Comparison of ENCODE assay signal across 8 cellular contexts in the genomic region with DNA sequence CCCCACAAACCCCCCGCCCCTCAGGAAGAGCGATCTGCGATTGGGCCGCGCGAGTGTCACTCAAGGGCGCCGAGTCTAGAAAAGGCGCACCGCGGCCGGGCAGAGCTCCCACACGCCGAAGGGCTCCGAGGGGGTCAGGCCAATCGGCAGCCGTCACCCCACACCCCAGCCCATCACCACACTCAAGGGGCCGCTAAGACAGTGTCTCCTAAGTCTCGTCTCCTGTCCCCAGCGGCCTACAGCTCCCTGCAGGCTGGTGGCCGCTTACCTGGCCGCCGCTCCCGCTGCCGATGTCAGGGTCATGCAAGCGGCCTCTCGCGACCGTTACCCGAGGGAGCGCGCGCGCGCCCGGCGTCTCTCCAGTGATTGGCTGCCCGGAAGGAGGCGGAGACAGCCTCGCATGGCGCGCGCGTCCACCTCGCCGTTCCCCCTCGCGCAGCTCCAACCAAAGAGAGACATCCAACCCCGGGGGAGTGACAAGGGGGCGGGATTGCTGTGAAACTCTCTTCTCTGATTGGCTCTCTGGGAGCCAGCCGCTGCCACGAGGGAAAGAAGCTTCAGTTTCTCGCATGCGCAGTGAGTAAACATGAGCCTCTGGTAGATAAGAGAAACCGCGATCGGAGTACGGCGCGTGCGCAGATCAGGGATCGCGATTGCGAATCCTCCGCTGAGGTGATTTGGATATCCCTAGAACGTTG. TPM values are rescaled to one million over a fixed set of nuclear protein-coding genes. Genes with fewer than 3 reads are reported as not detected.
DNase-seq lines count a peak whose midpoint lies in the region; ATAC-seq, FAIRE-seq and TF ChIP-seq lines count a peak whose summit lies in the region.

A gene with protein sequence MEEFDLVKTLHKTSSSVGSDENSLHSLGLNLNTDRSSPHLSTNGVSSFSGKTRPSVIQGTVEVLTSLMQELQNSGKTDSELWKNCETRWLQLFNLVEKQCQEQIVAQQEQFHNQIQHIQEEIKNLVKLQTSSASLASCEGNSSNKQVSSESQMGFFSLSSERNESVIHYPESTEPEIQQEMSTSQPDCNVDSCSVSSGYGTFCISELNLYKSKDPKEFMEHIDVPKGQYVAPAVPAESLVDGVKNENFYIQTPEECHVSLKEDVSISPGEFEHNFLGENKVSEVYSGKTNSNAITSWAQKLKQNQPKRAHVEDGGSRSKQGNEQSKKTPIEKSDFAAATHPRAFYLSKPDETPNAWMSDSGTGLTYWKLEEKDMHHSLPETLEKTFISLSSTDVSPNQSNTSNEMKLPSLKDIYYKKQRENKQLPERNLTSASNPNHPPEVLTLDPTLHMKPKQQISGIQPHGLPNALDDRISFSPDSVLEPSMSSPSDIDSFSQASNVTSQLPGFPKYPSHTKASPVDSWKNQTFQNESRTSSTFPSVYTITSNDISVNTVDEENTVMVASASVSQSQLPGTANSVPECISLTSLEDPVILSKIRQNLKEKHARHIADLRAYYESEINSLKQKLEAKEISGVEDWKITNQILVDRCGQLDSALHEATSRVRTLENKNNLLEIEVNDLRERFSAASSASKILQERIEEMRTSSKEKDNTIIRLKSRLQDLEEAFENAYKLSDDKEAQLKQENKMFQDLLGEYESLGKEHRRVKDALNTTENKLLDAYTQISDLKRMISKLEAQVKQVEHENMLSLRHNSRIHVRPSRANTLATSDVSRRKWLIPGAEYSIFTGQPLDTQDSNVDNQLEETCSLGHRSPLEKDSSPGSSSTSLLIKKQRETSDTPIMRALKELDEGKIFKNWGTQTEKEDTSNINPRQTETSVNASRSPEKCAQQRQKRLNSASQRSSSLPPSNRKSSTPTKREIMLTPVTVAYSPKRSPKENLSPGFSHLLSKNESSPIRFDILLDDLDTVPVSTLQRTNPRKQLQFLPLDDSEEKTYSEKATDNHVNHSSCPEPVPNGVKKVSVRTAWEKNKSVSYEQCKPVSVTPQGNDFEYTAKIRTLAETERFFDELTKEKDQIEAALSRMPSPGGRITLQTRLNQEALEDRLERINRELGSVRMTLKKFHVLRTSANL (minus strand): TSS at position 335 of the 698 bp plus-strand sequence. CDS start 2,777 bp downstream, outside the sequence.
MTRFR (plus strand) TSS at position 630 of the 698 bp plus-strand sequence. CDS start 20,239 bp downstream, outside the sequence.

- H3K4me2 ChIP-seq in OCI-LY3 (ENCODE audit: low read length) = peak within 1 kb of the TSS; percentile 96
- H3K4me2 ChIP-seq in endothelial cell of umbilical vein (ENCODE audit: insufficient read depth, low read length) = peak within 1 kb of the TSS; percentile 97

- CTCF ChIA-PET in endothelial cell of umbilical vein (lab: Charles Lee) = interaction anchor here (0.8 to 13.1 kb wide), 17 partner anchors 8 to 427 kb away, joined by 3 to 255 read pairs (median 4); partner anchors contain the start of genes DDX55, OGFOD2 and PITPNM2

- H3K9ac ChIP-seq in OCI-LY3 (ENCODE audit: low read length) = peak within 1 kb of the TSS; percentile 91
- peak within 1 kb of the TSS; percentile 98 for H3K9ac ChIP-seq in endothelial cell of umbilical vein (replicated peaks; ENCODE audit: extremely low read depth, insufficient read depth, low read length)

- BruUV-seq in endothelial cell of umbilical vein (replicated peaks; lab: Mats Ljungman, UMichigan) = no TSS peak

- H3K9me3 ChIP-seq in OCI-LY3 (ENCODE audit: insufficient read depth, low read length) (no peaks in the 10 kb centered on the region), endothelial cell of umbilical vein (replicated peaks; ENCODE audit: control insufficient read depth, insufficient read depth, low read length) (no peaks in the 10 kb centered on the region)

- TF ChIP-seq POLR2A in endothelial cell of umbilical vein (IDR thresholded peaks at IDR 0.05; ENCODE audit: low read depth, low read length) = peak; percentile 99

- H3K4me3 ChIP-seq in OCI-LY3 (ENCODE audit: low read length) (peak within 1 kb of the TSS; percentile 95), endothelial cell of umbilical vein (replicated peaks in 1 of 3; ENCODE audit: insufficient read depth in 1 of 3, low read depth in 1 of 3, low read length in 3 of 3) (peak within 1 kb of the TSS; percentile 65 to 100 (median 99))

- H3K36me3 ChIP-seq in OCI-LY3 (replicated peaks; ENCODE audit: low read depth, low read length) = peaks cover 23% of the 10 kb centered on the region
- no peaks in the 10 kb centered on the region for H3K36me3 ChIP-seq in endothelial cell of umbilical vein (ENCODE audit: control insufficient read depth in 2 of 2, extremely low read depth in 1 of 2, insufficient read depth in 2 of 2, low read length in 2 of 2)

- H3K79me2 ChIP-seq in OCI-LY3 (ENCODE audit: low read length) = peaks cover 70% of the 10 kb centered on the region
- peaks cover 53% of the 10 kb centered on the region for H3K79me2 ChIP-seq in endothelial cell of umbilical vein (ENCODE audit: control insufficient read depth, insufficient read depth, low read length)

- FAIRE-seq in endothelial cell of umbilical vein (lab: Jason Lieb, UNC) = peak; percentile 99

- no peaks in the 10 kb centered on the region for H3K9me1 ChIP-seq in endothelial cell of umbilical vein (replicated peaks; ENCODE audit: control insufficient read depth, extremely low read depth, insufficient read depth, low read length)

- intact Hi-C loops in endothelial cell of umbilical vein (cut with micrococcal nuclease) = loop anchor here (2.0 to 5.0 kb wide), 2 partner anchors 81 to 258 kb away; partner anchors contain the start of genes OGFOD2 and PITPNM2

- H4K20me1 ChIP-seq in OCI-LY3 (ENCODE audit: insufficient read depth, low read length) = peaks cover 19% of the 10 kb centered on the region
- no peaks in the 10 kb centered on the region for H4K20me1 ChIP-seq in endothelial cell of umbilical vein (replicated peaks; ENCODE audit: control insufficient read depth, extremely low read depth, insufficient read depth, low read length)

- dilution Hi-C loops in endothelial cell of umbilical vein (cut with MboI; ENCODE audit: extremely low pct_ligation_motif_present, low sequenced_read_pairs) = no loop called here

- H2AFZ ChIP-seq in OCI-LY3 (ENCODE audit: low read depth, low read length) (peak within 1 kb of the TSS; percentile 89), endothelial cell of umbilical vein (ENCODE audit: low read depth, low read length) (peak within 1 kb of the TSS; percentile 98)

- TF ChIP-seq CTCF in OCI-LY3 (IDR thresholded peaks at IDR 0.05; ENCODE audit: low read depth, low read length) = no peak
- TF ChIP-seq CTCF in endothelial cell of umbilical vein (IDR thresholded peaks at IDR 0.05; ENCODE audit: extremely low read depth in 1 of 2, insufficient read depth in 1 of 2, low read depth in 1 of 2, low read length in 2 of 2) = no peak

- peak within 1 kb of the TSS; percentile 80 for H3K27ac ChIP-seq in OCI-LY3 (ENCODE audit: low read length)
- peak within 1 kb of the TSS; percentile 86 for H3K27ac ChIP-seq in endothelial cell of umbilical vein (ENCODE audit: insufficient read depth, low read depth, low read length)

- peak; percentile 97 for DNase-seq in D341Med (ENCODE audit: low spot score)
- peak; percentile 92 for DNase-seq in HuH-7 (ENCODE audit: low spot score)
- peak; percentile 97 for DNase-seq in activated CD8-positive, alpha-beta memory T cell treated with anti-CD3 and anti-CD28 coated beads, Interleukin-2, amount 50 U/mL, for 48 hours
- peak; percentile 100 for DNase-seq in endothelial cell of umbilical vein (ENCODE audit: low read depth, low spot score)
- peak; percentile 99 for DNase-seq in midbrain (lab: John Stamatoyannopoulos, UW)
- peak; percentile 95 to 97 for DNase-seq in stimulated activated CD8-positive, alpha-beta memory T cell treated with anti-CD3 and anti-CD28 coated beads, Interleukin-2, amount 100 ng/mL, for 1 hour (ENCODE audit: low read depth in 2 of 2)

- POLR2A ChIA-PET in endothelial cell of umbilical vein (lab: Charles Lee) = interaction anchor here (0.6 to 2.1 kb wide), 33 partner anchors 8 to 706 kb away, joined by 3 to 23 read pairs (median 4); partner anchors contain the start of genes ABCB9, DDX55, KMT5A and KNTC1

- H3K27me3 ChIP-seq in OCI-LY3 (ENCODE audit: low read depth, low read length) (no peaks in the 10 kb centered on the region), endothelial cell of umbilical vein (ENCODE audit: control insufficient read depth in 2 of 2, insufficient read depth in 2 of 2, low read length in 2 of 2) (no peaks in the 10 kb centered on the region)

- H3K4me1 ChIP-seq in OCI-LY3 (ENCODE audit: low read length) = peaks cover 34% of the 10 kb centered on the region
- H3K4me1 ChIP-seq in endothelial cell of umbilical vein (ENCODE audit: control insufficient read depth, extremely low read depth, insufficient read depth, low read length) = peaks cover 21% of the 10 kb centered on the region

- peak; percentile 75 for ATAC-seq in GM21515 (IDR thresholded peaks at IDR 0.05; ENCODE audit: unreplicated experiment)

TF ChIP-seq in endothelial cell of umbilical vein, 7 proteins besides CTCF, POLR2A, EP300 and RAD21 (continues in another document):
- TF ChIP-seq POLR2AphosphoS5 (IDR thresholded peaks at IDR 0.05; ENCODE audit: insufficient read depth, low read depth, low read length) (peak; percentile 100), MAX (IDR thresholded peaks at IDR 0.05; ENCODE audit: insufficient read depth, insufficient read length) (peak; percentile 34), GATA2 (IDR thresholded peaks at IDR 0.05; ENCODE audit: insufficient read depth, insufficient read length, low read depth, low read length) (peak; percentile 76)

RNA-seq across cellular contexts. Expression of the first gene that starts in this region (rescaled TPM):
- total RNA-seq in endothelial cell of umbilical vein = 42.4 and 55.6 TPM in 2 replicates
- 6.4 and 7.8 TPM in 2 replicates for polyA plus RNA-seq in endothelial cell of umbilical vein
- polyA plus RNA-seq in endothelial cell of umbilical vein (2011; cell fraction: cytosol; rRNA removed) = 10.8 and 12.0 TPM in 2 replicates
- 35.5 and 53.6 TPM in 2 replicates for polyA plus RNA-seq in endothelial cell of umbilical vein (2011; cell fraction: nucleus; rRNA removed)
- 15.3 and 21.6 TPM in 2 replicates for polyA plus RNA-seq in endothelial cell of umbilical vein (2012)
- polyA minus RNA-seq in endothelial cell of umbilical vein = 25.0 and 26.8 TPM in 2 replicates
- 37.2 TPM for polyA minus RNA-seq in endothelial cell of umbilical vein (2011; cell fraction: cytosol; rRNA and poly(A)+ RNA removed)
- polyA minus RNA-seq in endothelial cell of umbilical vein (2011; cell fraction: nucleus; rRNA and poly(A)+ RNA removed) = 40.3 and 71.6 TPM in 2 replicates

RNA-seq across cellular contexts. Expression of gene MTRFR, which starts in this region (rescaled TPM):
- total RNA-seq in endothelial cell of umbilical vein = 12.0 and 14.4 TPM in 2 replicates
- polyA plus RNA-seq in endothelial cell of umbilical vein = 8.8 and 9.1 TPM in 2 replicates
- 7.7 and 8.5 TPM in 2 replicates for polyA plus RNA-seq in endothelial cell of umbilical vein (2011; cell fraction: cytosol; rRNA removed)
- polyA plus RNA-seq in endothelial cell of umbilical vein (2011; cell fraction: nucleus; rRNA removed) = 3.2 and 4.0 TPM in 2 replicates
- 13.0 and 14.9 TPM in 2 replicates for polyA plus RNA-seq in endothelial cell of umbilical vein (2012)
- 10.3 and 11.9 TPM in 2 replicates for polyA minus RNA-seq in endothelial cell of umbilical vein
- 16.6 TPM for polyA minus RNA-seq in endothelial cell of umbilical vein (2011; cell fraction: cytosol; rRNA and poly(A)+ RNA removed)
- 5.5 and 6.2 TPM in 2 replicates for polyA minus RNA-seq in endothelial cell of umbilical vein (2011; cell fraction: nucleus; rRNA and poly(A)+ RNA removed)

Comparison
In these comparisons a context has a peak if more than half of its experiments do, and no peak if none do; other contexts are left out.
1. Peak in every context shown above with its lines: DNase-seq, ATAC-seq, H3K4me3 ChIP-seq and H3K27ac ChIP-seq.